Comparison of ENCODE assay signal across 21 cellular contexts in genomic region chr5:45281081-45281480, GRCh38.
"Had no signal": no experiment of that assay in that cellular context is flagged by ENCODE, and none has a peak within 500 bp of the region (broad histone marks: within the 10 kb centered on the region; RNA-seq: fewer than 3 reads in every experiment).

No MANE protein-coding gene starts in this region.

- H3K9ac ChIP-seq: parathyroid adenoma had no signal

- H3K27me3 Mint-ChIP-seq: dendritic cell treated with granulocyte-macrophage colony-stimulating factor and Interleukin-4, amounts not matched to agents 40 ng/mL and 50 ng/mL, for 4 days; effector memory CD8-positive, alpha-beta T cell; memory B cell; naive B cell; stimulated activated naive B cell treated with anti-CD40 and anti-IgM and Interleukin-4, amounts not matched to agents 10 μg/mL and 1 μg/mL and 100 μg/mL, for 72 hours had no signal

- H3K9me3 Mint-ChIP-seq: nephron had no signal

- H3K4me3 ChIP-seq: left ventricle myocardium inferior, lower lobe of right lung, skin epidermis, stomach, thoracic aorta had no signal

- H3K27me3 ChIP-seq: foreskin keratinocyte, stomach had no signal

- H3K4me1 Mint-ChIP-seq: memory B cell; naive B cell; nephron; stimulated activated naive B cell treated with anti-CD40 and anti-IgM and Interleukin-4, amounts not matched to agents 10 μg/mL and 1 μg/mL and 100 μg/mL, for 72 hours had no signal

- H3K9me3 ChIP-seq: left ventricle myocardium inferior, lower lobe of right lung, thoracic aorta had no signal

- H3K4me1 ChIP-seq: foreskin keratinocyte, left ventricle myocardium inferior, lower lobe of right lung, parathyroid adenoma, stomach had no signal

- H3K27ac Mint-ChIP-seq: dendritic cell treated with granulocyte-macrophage colony-stimulating factor and Interleukin-4, amounts not matched to agents 40 ng/mL and 50 ng/mL, for 4 days; effector memory CD8-positive, alpha-beta T cell; memory B cell; nephron; stimulated activated naive B cell treated with anti-CD40 and anti-IgM and Interleukin-4, amounts not matched to agents 10 μg/mL and 1 μg/mL and 100 μg/mL, for 72 hours had no signal

- DNase-seq: effector memory CD8-positive, alpha-beta T cell; erythroblast; foreskin keratinocyte; kidney; left cardiac atrium; left ventricle myocardium inferior; lower lobe of right lung; midbrain; naive B cell; stimulated activated CD4-positive, alpha-beta T cell treated with anti-CD3 and anti-CD28 coated beads, Interleukin-2, amount 100 ng/mL, for 24 hours; stimulated activated CD4-positive, alpha-beta T cell treated with anti-CD3 and anti-CD28 coated beads, Interleukin-4, amount 100 ng/mL, for 4 hours; stimulated activated naive B cell treated with anti-CD40 and anti-IgM and Interleukin-4, amounts not matched to agents 10 μg/mL and 1 μg/mL and 100 μg/mL, for 72 hours; stomach; substantia nigra; trophoblast cell had no signal

- H3K27ac ChIP-seq: foreskin keratinocyte, left ventricle myocardium inferior, lower lobe of right lung, parathyroid adenoma, skin epidermis, stomach, thoracic aorta had no signal

- H3K4me3 Mint-ChIP-seq: dendritic cell treated with granulocyte-macrophage colony-stimulating factor and Interleukin-4, amounts not matched to agents 40 ng/mL and 50 ng/mL, for 4 days; effector memory CD8-positive, alpha-beta T cell; memory B cell; naive B cell; nephron; stimulated activated naive B cell treated with anti-CD40 and anti-IgM and Interleukin-4, amounts not matched to agents 10 μg/mL and 1 μg/mL and 100 μg/mL, for 72 hours had no signal

- H3K36me3 ChIP-seq: left ventricle myocardium inferior, lower lobe of right lung, stomach, thoracic aorta had no signal

- H3K36me3 Mint-ChIP-seq: memory B cell; naive B cell; stimulated activated naive B cell treated with anti-CD40 and anti-IgM and Interleukin-4, amounts not matched to agents 10 μg/mL and 1 μg/mL and 100 μg/mL, for 72 hours had no signal
